ENCODE assay signal across 4 cellular contexts in the genomic region with DNA sequence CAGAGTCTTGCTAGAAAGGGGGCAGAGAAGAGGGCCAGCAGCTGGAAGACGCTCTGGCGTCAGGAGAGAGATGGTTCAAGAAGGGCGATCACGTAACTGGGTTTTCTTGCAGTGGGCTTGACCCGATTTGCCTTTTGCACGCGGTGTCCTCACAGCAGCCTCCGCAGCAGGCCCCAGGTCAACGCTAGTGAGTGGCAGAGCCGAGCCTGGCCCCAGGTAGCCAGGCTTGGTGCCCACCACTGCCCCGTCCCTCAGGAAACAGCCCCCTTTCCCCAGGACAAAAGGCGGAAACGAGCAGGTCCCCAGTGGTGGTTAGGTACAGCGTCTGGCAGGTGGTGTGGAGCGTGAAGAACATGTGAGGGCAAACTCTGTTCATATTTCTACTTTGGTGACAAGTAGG. TPM values are rescaled to one million over a fixed set of nuclear protein-coding genes. Genes with fewer than 3 reads are reported as not detected.
"Had no signal": no experiment of that assay in that cellular context is flagged by ENCODE, and none has a peak within 500 bp of the region (broad histone marks: within the 10 kb centered on the region; RNA-seq: fewer than 3 reads in every experiment).

No MANE protein-coding gene starts in this region.

- DNase-seq: GDM1, GF-D8 had no signal

- H3K4me3 ChIP-seq: GM12878 had no signal

- ATAC-seq: GM12878 had no signal

RNA-seq across cellular contexts. Expression of a gene that starts 8.6 kb away (rescaled TPM):
- total RNA-seq: G401, GM12878 had no signal
- polyA plus RNA-seq: GM12878 had no signal
